Comparison of ENCODE assay signal across 26 cellular contexts in the genomic region with DNA sequence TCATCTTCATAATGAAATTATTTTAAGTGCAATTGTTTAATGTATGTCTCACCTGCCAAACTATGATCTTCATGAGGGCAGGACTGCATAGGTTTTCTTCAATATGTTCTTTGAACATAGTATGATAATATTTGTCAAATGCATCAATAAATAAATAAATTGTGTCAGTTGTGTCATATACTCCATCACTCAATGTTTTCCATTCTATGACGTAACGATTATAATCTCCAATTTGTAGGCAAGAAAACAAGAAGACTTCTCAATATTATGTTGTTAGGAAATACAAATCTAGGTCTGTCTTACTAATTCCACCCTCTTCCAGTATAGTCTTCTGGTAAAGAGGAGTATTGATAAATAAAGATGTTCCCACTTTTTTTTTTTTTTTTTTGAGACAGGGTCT.
DNase-seq lines count a peak whose midpoint lies in the region; ATAC-seq and TF ChIP-seq lines count a peak whose summit lies in the region.
"Had no signal": no experiment of that assay in that cellular context is flagged by ENCODE, and none has a peak within 500 bp of the region (broad histone marks: within the 10 kb centered on the region; RNA-seq: fewer than 3 reads in every experiment).

No MANE protein-coding gene starts in this region.

- no peak for TF ChIP-seq CTCF in KMS-11 (conservative IDR thresholded peaks at IDR 0.05; ENCODE audit: low read depth, low read length)
- no peak for TF ChIP-seq CTCF in activated B cell treated with CpG ODN at 0.5 μM for 24 hours (IDR thresholded peaks at IDR 0.05)
- no peak for TF ChIP-seq CTCF in coronary artery (IDR thresholded peaks at IDR 0.05)

- H3K79me2 ChIP-seq in KMS-11 (ENCODE audit: insufficient read depth, low read depth), result no peaks in the 10 kb centered on the region
- H3K79me2 ChIP-seq in Karpas-422 (ENCODE audit: low read length), result no peaks in the 10 kb centered on the region

- DNase-seq in Karpas-422 (no peak), SK-N-MC (ENCODE audit: low read depth, low spot score) (no peak), activated B cell treated with CpG ODN at 0.5 μM for 24 hours (no peak), HPDE6-E6E7 (ENCODE audit: extremely low spot score) (no peak), coronary artery (ENCODE audit: low spot score) (no peak), SW480 (ENCODE audit: low spot score) (no peak)
- DNase-seq: 8988T; ACHN; BE2C; C1 segment of cervical spinal cord; CD4-positive, alpha-beta memory T cell; CD4-positive, CD25-positive, alpha-beta regulatory T cell; CD8-positive, alpha-beta memory T cell; COR-L47; DMS 273 treated with DMSO at 0.1 percent for 48 hours; DMS153; DMS53; DMS79; DND-41; EL; GDM1 had no signal

- no peaks in the 10 kb centered on the region for H3K36me3 Mint-ChIP-seq in activated B cell treated with CpG ODN at 0.5 μM for 24 hours (ENCODE audit: low read depth)
- H3K36me3 Mint-ChIP-seq: CD14-positive monocyte; CD4-positive, alpha-beta memory T cell; CD4-positive, CD25-positive, alpha-beta regulatory T cell; CD8-positive, alpha-beta memory T cell had no signal

- peaks cover 49% of the 10 kb centered on the region for H3K4me1 Mint-ChIP-seq in activated B cell treated with CpG ODN at 0.5 μM for 24 hours
- H3K4me1 Mint-ChIP-seq: CD14-positive monocyte; CD4-positive, alpha-beta memory T cell; CD4-positive, CD25-positive, alpha-beta regulatory T cell; CD8-positive, alpha-beta memory T cell had no signal

- no peak overlapping the region for H2AFZ ChIP-seq in KMS-11 (ENCODE audit: low read depth)
- no peak overlapping the region for H2AFZ ChIP-seq in Karpas-422 (ENCODE audit: low read length)

- intact Hi-C loops in activated B cell treated with CpG ODN at 0.5 μM for 24 hours (cut with micrococcal nuclease), result no loop called here

- CTCF ChIA-PET in activated B cell treated with CpG ODN at 0.5 μM for 24 hours (lab: Charles Lee), result interaction anchor here (2.3 to 2.7 kb wide), 2 partner anchors 43 to 561 kb away, joined by 19 to 29 read pairs; no protein-coding TSS in a partner anchor

- no peaks in the 10 kb centered on the region for H3K9me2 ChIP-seq in Karpas-422 (replicated peaks; ENCODE audit: insufficient read depth, low read length)

- H3K9me3 Mint-ChIP-seq in activated B cell treated with CpG ODN at 0.5 μM for 24 hours, result no peaks in the 10 kb centered on the region
- H3K9me3 Mint-ChIP-seq: CD14-positive monocyte had no signal

- H4K20me1 ChIP-seq in KMS-11 (ENCODE audit: insufficient read depth), result no peaks in the 10 kb centered on the region
- H4K20me1 ChIP-seq in Karpas-422 (ENCODE audit: insufficient read depth, low read depth, low read length), result no peaks in the 10 kb centered on the region
- H4K20me1 ChIP-seq: BLaER1 had no signal

- H3K9ac ChIP-seq in KMS-11 (no peak overlapping the region), Karpas-422 (ENCODE audit: low read length) (no peak overlapping the region), SK-N-MC (ENCODE audit: insufficient read length) (no peak overlapping the region)
- H3K9ac ChIP-seq: BLaER1 had no signal

- H3K4me3 Mint-ChIP-seq in activated B cell treated with CpG ODN at 0.5 μM for 24 hours, result no peak overlapping the region
- H3K4me3 Mint-ChIP-seq: CD14-positive monocyte; CD4-positive, alpha-beta memory T cell; CD4-positive, CD25-positive, alpha-beta regulatory T cell; CD8-positive, alpha-beta memory T cell had no signal

- H3K4me3 ChIP-seq in KMS-11 (IDR thresholded peaks at IDR 0.05; ENCODE audit: insufficient read depth, low read depth, low read length), result no peak overlapping the region
- no peak overlapping the region for H3K4me3 ChIP-seq in Karpas-422 (ENCODE audit: low read length)
- H3K4me3 ChIP-seq in SK-N-MC, result peak overlapping the region; percentile 71
- H3K4me3 ChIP-seq in coronary artery, result no peak overlapping the region
- H3K4me3 ChIP-seq: BLaER1, GM12878 had no signal

- ATAC-seq in activated B cell treated with CpG ODN at 0.5 μM for 24 hours (ENCODE audit: low read depth), result no peak
- ATAC-seq in HG03045 (IDR thresholded peaks at IDR 0.05; ENCODE audit: unreplicated experiment), result no peak

- no peaks in the 10 kb centered on the region for H3K36me3 ChIP-seq in KMS-11 (ENCODE audit: insufficient read depth)
- no peaks in the 10 kb centered on the region for H3K36me3 ChIP-seq in Karpas-422 (ENCODE audit: insufficient read depth, low read length)
- H3K36me3 ChIP-seq in SK-N-MC (ENCODE audit: insufficient read depth, low read length), result no peaks in the 10 kb centered on the region
- H3K36me3 ChIP-seq: BE2C, BLaER1 had no signal

- 0 out of 2 replicates have a peak overlapping the region, but pooled peaks have one; percentile 52 for H3K4me2 ChIP-seq in KMS-11
- peak overlapping the region; percentile 67 for H3K4me2 ChIP-seq in Karpas-422 (ENCODE audit: low read depth, low read length, poor library complexity, severe bottlenecking)
- H3K4me2 ChIP-seq: BLaER1 had no signal

- peaks cover 54% of the 10 kb centered on the region for H3K4me1 ChIP-seq in KMS-11 (ENCODE audit: low read depth, poor library complexity, severe bottlenecking)
- peaks cover 31% of the 10 kb centered on the region for H3K4me1 ChIP-seq in Karpas-422 (ENCODE audit: low read length)
- H3K4me1 ChIP-seq: BE2C had no signal

- H3K27me3 ChIP-seq in KMS-11 (ENCODE audit: insufficient read depth, low read depth) (no peaks in the 10 kb centered on the region), Karpas-422 (ENCODE audit: low read length) (no peaks in the 10 kb centered on the region)
- H3K27me3 ChIP-seq: BE2C, BLaER1 had no signal

- POLR2A ChIA-PET in activated B cell treated with CpG ODN at 0.5 μM for 24 hours (lab: Charles Lee), result interaction anchor here (3.1 kb wide), 1 partner anchor 42 kb away, joined by 22 read pairs; no protein-coding TSS in a partner anchor

- peak overlapping the region; percentile 84 for H3K27ac Mint-ChIP-seq in activated B cell treated with CpG ODN at 0.5 μM for 24 hours
- H3K27ac Mint-ChIP-seq: CD14-positive monocyte; CD4-positive, alpha-beta memory T cell; CD4-positive, CD25-positive, alpha-beta regulatory T cell; CD8-positive, alpha-beta memory T cell had no signal

- no peaks in the 10 kb centered on the region for H3K9me3 ChIP-seq in Karpas-422 (ENCODE audit: low read length)
- no peaks in the 10 kb centered on the region for H3K9me3 ChIP-seq in SK-N-MC (ENCODE audit: low read depth, low read length)
- H3K9me3 ChIP-seq: BE2C, BLaER1 had no signal

- H3K27ac ChIP-seq in KMS-11, result no peak overlapping the region
- no peak overlapping the region for H3K27ac ChIP-seq in Karpas-422 (ENCODE audit: low read length)
- no peak overlapping the region for H3K27ac ChIP-seq in SK-N-MC
- H3K27ac ChIP-seq in coronary artery, result no peak overlapping the region
- H3K27ac ChIP-seq: BLaER1 had no signal

- no peaks in the 10 kb centered on the region for H3K27me3 Mint-ChIP-seq in activated B cell treated with CpG ODN at 0.5 μM for 24 hours
